Comparison of ENCODE assay signal across 1 cellular context in the genomic region with DNA sequence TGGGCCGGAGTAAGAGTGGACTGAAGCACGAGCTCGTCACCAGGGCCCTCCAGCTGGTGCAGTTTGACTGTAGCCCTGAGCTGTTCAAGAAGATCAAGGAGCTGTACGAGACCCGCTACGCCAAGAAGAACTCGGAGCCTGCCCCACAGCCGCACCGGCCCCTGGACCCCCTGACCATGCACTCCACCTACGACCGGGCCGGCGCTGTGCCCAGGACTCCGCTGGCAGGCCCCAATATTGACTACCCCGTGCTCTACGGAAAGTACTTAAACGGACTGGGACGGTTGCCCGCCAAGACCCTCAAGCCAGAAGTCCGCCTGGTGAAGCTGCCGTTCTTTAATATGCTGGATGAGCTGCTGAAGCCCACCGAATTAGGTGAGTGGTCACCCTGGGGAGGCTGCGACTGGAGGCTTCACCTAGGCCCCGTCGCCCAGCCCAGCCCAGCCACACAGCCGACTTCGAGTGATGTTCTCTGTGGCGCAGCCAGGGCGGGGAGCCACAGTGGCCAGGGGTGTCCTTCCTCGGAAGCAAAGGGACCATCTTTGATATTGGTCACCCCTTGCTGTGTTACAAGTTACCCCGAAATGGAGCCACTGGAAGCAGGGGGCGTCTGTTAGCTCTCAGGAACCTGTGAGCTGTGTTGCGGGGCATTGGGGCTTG.
TF ChIP-seq lines count a peak whose summit lies in the region.

No MANE protein-coding gene starts in this region.

TF ChIP-seq in H1, 55 proteins besides CTCF, POLR2A, EP300 and RAD21:
- TF ChIP-seq RFX5 (IDR thresholded peaks at IDR 0.05; ENCODE audit: borderline replicate concordance, low read depth, low read length) (no peak), POU5F1 (IDR thresholded peaks at IDR 0.05; ENCODE audit: low read depth, low read length) (no peak), RNF2 (IDR thresholded peaks at IDR 0.05; ENCODE audit: borderline replicate concordance, low read depth, low read length, missing control alignments, poor library complexity, severe bottlenecking) (no peak), KDM4A (IDR thresholded peaks at IDR 0.05; ENCODE audit: low read depth, low read length, severe bottlenecking) (no peak), SRF (IDR thresholded peaks at IDR 0.05; ENCODE audit: low read depth, low read length) (no peak), SIN3A (conservative IDR thresholded peaks at IDR 0.05 in 1 of 2, IDR thresholded peaks at IDR 0.05 in 1 of 2; ENCODE audit: low read depth in 1 of 2, low read length in 2 of 2) (no peak), POLR2AphosphoS5 (IDR thresholded peaks at IDR 0.05; ENCODE audit: low read depth, low read length) (no peak), BCL11A (IDR thresholded peaks at IDR 0.05; ENCODE audit: low read depth in 2 of 2, low read length in 2 of 2) (no peak), CHD2 (IDR thresholded peaks at IDR 0.05; ENCODE audit: low read length) (no peak), TCF12 (IDR thresholded peaks at IDR 0.05; ENCODE audit: low read depth, low read length) (no peak)
